18 cellular contexts compared by ENCODE assay signal in genomic region chr16:53059672-53060071, GRCh38. TPM values are rescaled to one million over a fixed set of nuclear protein-coding genes. Genes with fewer than 3 reads are reported as not detected.
A peak's percentile ranks its signal among the peaks of the same experiment; 100 is the strongest.
DNase-seq lines count a peak whose midpoint lies in the region; ATAC-seq and TF ChIP-seq lines count a peak whose summit lies in the region.
"Had no signal": no experiment of that assay in that cellular context is flagged by ENCODE, and none has a peak within 500 bp of the region (broad histone marks: within the 10 kb centered on the region; RNA-seq: fewer than 3 reads in every experiment).

No MANE protein-coding gene starts in this region.

- H3K9me3 ChIP-seq in HEK293 (ENCODE audit: control insufficient read depth, insufficient read depth, low read depth, low read length): no peaks in the 10 kb centered on the region
- no peaks in the 10 kb centered on the region for H3K9me3 ChIP-seq in smooth muscle cell (replicated peaks; ENCODE audit: low read depth)
- H3K9me3 ChIP-seq in spleen: no peaks in the 10 kb centered on the region
- H3K9me3 ChIP-seq: MG63, Peyer's patch, SJCRH30 had no signal

- intact Hi-C loops in activated B cell treated with CpG ODN at 0.5 μM for 24 hours (cut with micrococcal nuclease) (loop anchor here (2.0 kb wide), 1 partner anchor 443 kb away; the partner anchor contains the start of gene AKTIP), spleen (cut with DNase I; ENCODE audit: low total_unique reads) (loop anchor here (10.0 kb wide), 4 partner anchors 75 to 225 kb away; no protein-coding TSS in a partner anchor)

- DNase-seq in activated B cell treated with CpG ODN at 0.5 μM for 24 hours: no peak
- no peak for DNase-seq in memory B cell (ENCODE audit: low spot score in 2 of 2)
- no peak for DNase-seq in smooth muscle cell (lab: John Stamatoyannopoulos, UW; ENCODE audit: unreplicated experiment)
- DNase-seq in spleen: no peak
- no peak for DNase-seq in NCI-H748 treated with DMSO at 0.1 percent for 48 hours (lab: John Stamatoyannopoulos, UW)
- no peak for DNase-seq in activated CD8-positive, alpha-beta T cell treated with anti-CD3 and anti-CD28 coated beads, Interleukin-2, amount 10 ng/mL, durations not matched to agents 7 days and 5 days
- DNase-seq: GOT3, HCEC 1CT, MG63, NCI-H1048, NCI-H1417 treated with DMSO at 0.1 percent for 48 hours, NCI-H187, NCI-H446 treated with DMSO at 0.1 percent for 48 hours, NCI-H69, Peyer's patch, SJCRH30 had no signal

- no peak for TF ChIP-seq CTCF in HEK293 (tag by site-specific recombination; IDR thresholded peaks at IDR 0.05)
- TF ChIP-seq CTCF in activated B cell treated with CpG ODN at 0.5 μM for 24 hours (IDR thresholded peaks at IDR 0.05): no peak
- TF ChIP-seq CTCF in smooth muscle cell (IDR thresholded peaks at IDR 0.05; ENCODE audit: borderline replicate concordance, insufficient read depth, poor library complexity, severe bottlenecking): no peak
- TF ChIP-seq CTCF in spleen (IDR thresholded peaks at IDR 0.05 in 8 of 11, conservative IDR thresholded peaks at IDR 0.05 in 3 of 11): no peak

- H3K9ac ChIP-seq in smooth muscle cell (ENCODE audit: low read depth): no peak overlapping the region

- no peaks in the 10 kb centered on the region for H4K20me1 ChIP-seq in smooth muscle cell (ENCODE audit: low read depth)

- H2AFZ ChIP-seq in smooth muscle cell (ENCODE audit: low read depth): no peak overlapping the region

- H3K36me3 Mint-ChIP-seq in activated B cell treated with CpG ODN at 0.5 μM for 24 hours (ENCODE audit: low read depth) (no peaks in the 10 kb centered on the region), memory B cell (peaks cover 5% of the 10 kb centered on the region)
- H3K36me3 Mint-ChIP-seq in activated CD8-positive, alpha-beta T cell treated with anti-CD3 and anti-CD28 coated beads, Interleukin-2, amount 10 ng/mL, durations not matched to agents 7 days and 5 days (ENCODE audit: low read depth): peaks cover 4% of the 10 kb centered on the region

- peaks cover 69% of the 10 kb centered on the region for H3K79me2 ChIP-seq in smooth muscle cell (ENCODE audit: low read depth)

- 46% methylated on average over 7 of the region's 7 CpGs for WGBS in smooth muscle cell (ENCODE audit: low lambda C conversion rate)
- 83 to 96% (median 93%) methylated on average over 7 of the region's 7 CpGs for WGBS in spleen, 5 donors

- H3K4me3 ChIP-seq in HEK293 (ENCODE audit: low read depth, low read length): no peak overlapping the region
- H3K4me3 ChIP-seq in smooth muscle cell: no peak overlapping the region
- no peak overlapping the region for H3K4me3 ChIP-seq in spleen
- H3K4me3 ChIP-seq: MG63, Peyer's patch, SJCRH30 had no signal

- POLR2A ChIA-PET in HEK293 (lab: Yijun Ruan, JAX): interaction anchor here (0.6 kb wide), 1 partner anchor 29 kb away, joined by 5 read pairs; no protein-coding TSS in a partner anchor
- POLR2A ChIA-PET in activated B cell treated with CpG ODN at 0.5 μM for 24 hours (lab: Charles Lee): interaction anchor here (0.9 to 3.4 kb wide), 2 partner anchors 36 to 40 kb away, joined by 3 to 30 read pairs; no protein-coding TSS in a partner anchor
- POLR2A ChIA-PET in activated CD8-positive, alpha-beta T cell treated with anti-CD3 and anti-CD28 coated beads, Interleukin-2, amount 10 ng/mL, durations not matched to agents 7 days and 5 days (lab: Charles Lee): no interaction called here

- peaks cover 83% of the 10 kb centered on the region for H3K4me1 Mint-ChIP-seq in activated B cell treated with CpG ODN at 0.5 μM for 24 hours
- H3K4me1 Mint-ChIP-seq in memory B cell: peaks cover 40% of the 10 kb centered on the region
- peaks cover 59% of the 10 kb centered on the region for H3K4me1 Mint-ChIP-seq in activated CD8-positive, alpha-beta T cell treated with anti-CD3 and anti-CD28 coated beads, Interleukin-2, amount 10 ng/mL, durations not matched to agents 7 days and 5 days (ENCODE audit: low read depth)

- no peak for ATAC-seq in activated B cell treated with CpG ODN at 0.5 μM for 24 hours (ENCODE audit: low read depth)
- no peak for ATAC-seq in memory B cell (ENCODE audit: low read depth)
- ATAC-seq in activated CD8-positive, alpha-beta T cell treated with anti-CD3 and anti-CD28 coated beads, Interleukin-2, amount 10 ng/mL, durations not matched to agents 7 days and 5 days: no peak

- peak overlapping the region; percentile 82 for H3K27ac Mint-ChIP-seq in activated B cell treated with CpG ODN at 0.5 μM for 24 hours
- peak overlapping the region; percentile 91 for H3K27ac Mint-ChIP-seq in memory B cell
- no peak overlapping the region for H3K27ac Mint-ChIP-seq in activated CD8-positive, alpha-beta T cell treated with anti-CD3 and anti-CD28 coated beads, Interleukin-2, amount 10 ng/mL, durations not matched to agents 7 days and 5 days

- H3K27me3 Mint-ChIP-seq in activated B cell treated with CpG ODN at 0.5 μM for 24 hours (no peaks in the 10 kb centered on the region), memory B cell (no peaks in the 10 kb centered on the region)
- H3K27me3 Mint-ChIP-seq in activated CD8-positive, alpha-beta T cell treated with anti-CD3 and anti-CD28 coated beads, Interleukin-2, amount 10 ng/mL, durations not matched to agents 7 days and 5 days (ENCODE audit: low read depth): no peaks in the 10 kb centered on the region

- H3K9me3 Mint-ChIP-seq in activated B cell treated with CpG ODN at 0.5 μM for 24 hours (no peaks in the 10 kb centered on the region), memory B cell (no peaks in the 10 kb centered on the region)
- no peaks in the 10 kb centered on the region for H3K9me3 Mint-ChIP-seq in activated CD8-positive, alpha-beta T cell treated with anti-CD3 and anti-CD28 coated beads, Interleukin-2, amount 10 ng/mL, durations not matched to agents 7 days and 5 days (ENCODE audit: insufficient read depth)
- H3K9me3 Mint-ChIP-seq: CD14-positive monocyte had no signal

- H3K27me3 ChIP-seq in smooth muscle cell (ENCODE audit: low read depth) (no peaks in the 10 kb centered on the region), spleen (replicated peaks in 1 of 7) (no peaks in the 10 kb centered on the region)
- H3K27me3 ChIP-seq: MG63, Peyer's patch, SJCRH30 had no signal

- H3K4me2 ChIP-seq in smooth muscle cell: no peak overlapping the region

- H3K36me3 ChIP-seq in HEK293 (ENCODE audit: control insufficient read depth in 2 of 2, insufficient read depth in 1 of 2, low read length in 2 of 2) (no peaks in the 10 kb centered on the region; a peak in 1 of 3 replicates), smooth muscle cell (ENCODE audit: low read depth) (no peaks in the 10 kb centered on the region), spleen (no peaks in the 10 kb centered on the region)
- H3K36me3 ChIP-seq: Peyer's patch, SJCRH30 had no signal

- peaks cover 11% of the 10 kb centered on the region for H3F3A ChIP-seq in smooth muscle cell (ENCODE audit: low read depth)

- H3K27ac ChIP-seq in HEK293 (ENCODE audit: extremely low read depth, low read depth, low read length): 0 out of 2 replicates have a peak overlapping the region, but pooled peaks have one; percentile 9
- peak overlapping the region; percentile 16 for H3K27ac ChIP-seq in smooth muscle cell (ENCODE audit: low read depth)
- peak overlapping the region in 3 of 8 donors; percentile 56 to 79 (median 60) for H3K27ac ChIP-seq in spleen
- H3K27ac ChIP-seq: SJCRH30 had no signal

- CTCF ChIA-PET in HEK293 (lab: Yijun Ruan, JAX): no interaction called here
- CTCF ChIA-PET in activated B cell treated with CpG ODN at 0.5 μM for 24 hours (lab: Charles Lee): interaction anchor here (1.2 to 1.3 kb wide), 2 partner anchors 100 to 149 kb away, joined by 3 to 4 read pairs; no protein-coding TSS in a partner anchor
- CTCF ChIA-PET in activated CD8-positive, alpha-beta T cell treated with anti-CD3 and anti-CD28 coated beads, Interleukin-2, amount 10 ng/mL, durations not matched to agents 7 days and 5 days (lab: Charles Lee): interaction anchor here (1.2 to 1.6 kb wide), 2 partner anchors 149 to 224 kb away, joined by 3 to 6 read pairs; no protein-coding TSS in a partner anchor

- TF ChIP-seq POLR2A in spleen (IDR thresholded peaks at IDR 0.05): no peak

- H3K4me1 ChIP-seq in HEK293 (ENCODE audit: control insufficient read depth, insufficient read depth, low read length) (no peaks in the 10 kb centered on the region), smooth muscle cell (ENCODE audit: low read depth) (peaks cover 10% of the 10 kb centered on the region), spleen (peaks cover 38 to 100% (median 82%) of the 10 kb centered on the region in 6 donors)
- H3K4me1 ChIP-seq: SJCRH30 had no signal

- H3K4me3 Mint-ChIP-seq in activated B cell treated with CpG ODN at 0.5 μM for 24 hours: no peak overlapping the region
- no peak overlapping the region for H3K4me3 Mint-ChIP-seq in memory B cell
- no peak overlapping the region for H3K4me3 Mint-ChIP-seq in activated CD8-positive, alpha-beta T cell treated with anti-CD3 and anti-CD28 coated beads, Interleukin-2, amount 10 ng/mL, durations not matched to agents 7 days and 5 days
- H3K4me3 Mint-ChIP-seq: CD14-positive monocyte had no signal

TF ChIP-seq in HEK293, 187 proteins besides CTCF, POLR2A, EP300 and RAD21:
- no peak for TF ChIP-seq ZNF132 (tag by site-specific recombination; IDR thresholded peaks at IDR 0.05; ENCODE audit: borderline replicate concordance)
- no peak for TF ChIP-seq ZNF830 (tag by site-specific recombination; IDR thresholded peaks at IDR 0.05; ENCODE audit: low read depth)

RNA-seq across cellular contexts. Expression of gene CHD9, which starts 4.9 kb away (rescaled TPM):
- total RNA-seq in activated B cell treated with CpG ODN at 0.5 μM for 24 hours (65.0 and 67.4 TPM in 2 replicates), smooth muscle cell (101 and 117 TPM in 2 replicates), spleen (10 to 100 TPM; 63.4 to 93.3 (median 77.6) TPM)
- polyA plus RNA-seq in smooth muscle cell (43.7 and 50.6 TPM in 2 replicates), spleen (10 to 100 TPM; 16.7 to 19.0 (median 17.6) TPM)
- 10 to 100 TPM; 23.5 to 32.1 TPM for total RNA-seq in activated CD8-positive, alpha-beta T cell treated with anti-CD3 and anti-CD28 coated beads, Interleukin-2, amount 10 ng/mL, durations not matched to agents 7 days and 5 days

RNA-seq across cellular contexts. Expression of gene CHD9NB, which starts 7.0 kb away (rescaled TPM):
- total RNA-seq in activated B cell treated with CpG ODN at 0.5 μM for 24 hours: not detected in 2 replicates
- not detected in 2 replicates for total RNA-seq in smooth muscle cell
- not detected in 2 replicates for polyA plus RNA-seq in smooth muscle cell
- total RNA-seq in spleen: under 1 TPM in 1 of 7 donors, not detected in 6; 0.27 TPM
- under 1 TPM in 1 of 3 donors, not detected in 2; 0.10 TPM for polyA plus RNA-seq in spleen
- total RNA-seq in activated CD8-positive, alpha-beta T cell treated with anti-CD3 and anti-CD28 coated beads, Interleukin-2, amount 10 ng/mL, durations not matched to agents 7 days and 5 days: under 1 TPM; 0.23 to 0.26 TPM
- total RNA-seq: SJCRH30 had no signal
- polyA plus RNA-seq: CD14-positive monocyte had no signal
